25 cellular contexts compared by ENCODE assay signal in genomic region chr10:114819313-114819712, GRCh38.
"Had no signal": no experiment of that assay in that cellular context is flagged by ENCODE, and none has a peak within 500 bp of the region (broad histone marks: within the 10 kb centered on the region; RNA-seq: fewer than 3 reads in every experiment).

No MANE protein-coding gene starts in this region.

- H3K27me3 Mint-ChIP-seq: stimulated activated memory B cell treated with anti-CD40 and anti-IgM and Interleukin-4, amounts not matched to agents 10 μg/mL and 1 μg/mL and 100 μg/mL, for 72 hours; stimulated activated naive CD8-positive, alpha-beta T cell treated with anti-CD3 and anti-CD28 coated beads, Interleukin-15, Interleukin-2, amounts not matched to agents 100 ng/mL and 50 ng/mL, for 24 hours had no signal

- H3K9me3 ChIP-seq: left ventricle myocardium inferior, lower lobe of right lung, psoas muscle, right lobe of liver, spleen, tibial artery, upper lobe of left lung, uterus had no signal

- H3K27ac ChIP-seq: hepatocyte, left ventricle myocardium inferior, lower lobe of right lung, psoas muscle, right lobe of liver, spleen, tibial artery, upper lobe of left lung, uterus had no signal

- H3K27me3 ChIP-seq: hepatocyte, right lobe of liver, spleen, tibial artery, upper lobe of left lung, uterus had no signal

- H3K36me3 Mint-ChIP-seq: memory B cell; mesothelial cell of epicardium; natural killer cell treated with Interleukin-12 subunit alpha and Interleukin-12 subunit beta and Interleukin-15 and Interleukin-18, amount 100 ng/mL, for 72 hours; stimulated activated memory B cell treated with anti-CD40 and anti-IgM and Interleukin-4, amounts not matched to agents 10 μg/mL and 1 μg/mL and 100 μg/mL, for 72 hours had no signal

- H3K27ac Mint-ChIP-seq: endodermal cell; memory B cell; mesothelial cell of epicardium; natural killer cell treated with Interleukin-12 subunit alpha and Interleukin-12 subunit beta and Interleukin-15 and Interleukin-18, amount 100 ng/mL, for 72 hours; stimulated activated memory B cell treated with anti-CD40 and anti-IgM and Interleukin-4, amounts not matched to agents 10 μg/mL and 1 μg/mL and 100 μg/mL, for 72 hours; stimulated activated naive CD8-positive, alpha-beta T cell treated with anti-CD3 and anti-CD28 coated beads, Interleukin-15, Interleukin-2, amounts not matched to agents 100 ng/mL and 50 ng/mL, for 24 hours had no signal

- H3K4me1 ChIP-seq: uterus had no signal

- DNase-seq: dermis blood vessel endothelial cell; endodermal cell; foreskin melanocyte; head of caudate nucleus; kidney; left cardiac atrium; left ventricle myocardium inferior; lower lobe of right lung; psoas muscle; retina; right lobe of liver; spleen; stimulated activated CD4-positive, alpha-beta T cell treated with anti-CD3 and anti-CD28 coated beads, Interleukin-15, amount 100 ng/mL, for 24 hours; stimulated activated CD4-positive, alpha-beta T cell treated with anti-CD3 and anti-CD28 coated beads, Interleukin-1b, Interleukin-23, amount 100 ng/mL, for 48 hours; stimulated activated CD4-positive, alpha-beta T cell treated with anti-CD3 and anti-CD28 coated beads, Interleukin-4, amount 100 ng/mL, for 24 hours; tibial artery; upper lobe of left lung; uterus had no signal

- H3K9me3 Mint-ChIP-seq: endodermal cell; memory B cell; natural killer cell treated with Interleukin-12 subunit alpha and Interleukin-12 subunit beta and Interleukin-15 and Interleukin-18, amount 100 ng/mL, for 72 hours; stimulated activated memory B cell treated with anti-CD40 and anti-IgM and Interleukin-4, amounts not matched to agents 10 μg/mL and 1 μg/mL and 100 μg/mL, for 72 hours; stimulated activated naive CD8-positive, alpha-beta T cell treated with anti-CD3 and anti-CD28 coated beads, Interleukin-15, Interleukin-2, amounts not matched to agents 100 ng/mL and 50 ng/mL, for 24 hours had no signal

- H3K4me3 Mint-ChIP-seq: endodermal cell; memory B cell; mesothelial cell of epicardium; natural killer cell treated with Interleukin-12 subunit alpha and Interleukin-12 subunit beta and Interleukin-15 and Interleukin-18, amount 100 ng/mL, for 72 hours; stimulated activated memory B cell treated with anti-CD40 and anti-IgM and Interleukin-4, amounts not matched to agents 10 μg/mL and 1 μg/mL and 100 μg/mL, for 72 hours; stimulated activated naive CD8-positive, alpha-beta T cell treated with anti-CD3 and anti-CD28 coated beads, Interleukin-15, Interleukin-2, amounts not matched to agents 100 ng/mL and 50 ng/mL, for 24 hours had no signal

- FAIRE-seq: endothelial cell of umbilical vein, kidney had no signal

- ATAC-seq: left cardiac atrium; lower lobe of right lung; natural killer cell treated with Interleukin-12 subunit alpha and Interleukin-12 subunit beta and Interleukin-15 and Interleukin-18, amount 100 ng/mL, for 72 hours; psoas muscle; right lobe of liver; stimulated activated memory B cell treated with anti-CD40 and anti-IgM and Interleukin-4, amounts not matched to agents 10 μg/mL and 1 μg/mL and 100 μg/mL, for 72 hours had no signal

- H2AFZ ChIP-seq: hepatocyte had no signal

- H3K4me3 ChIP-seq: hepatocyte, left ventricle myocardium inferior, lower lobe of right lung, psoas muscle, right lobe of liver, spleen, tibial artery, upper lobe of left lung, uterus had no signal

- H3K36me3 ChIP-seq: left ventricle myocardium inferior, lower lobe of right lung, right lobe of liver, spleen, tibial artery, upper lobe of left lung, uterus had no signal

- H3K4me2 ChIP-seq: hepatocyte had no signal
